ENCODE assay signal across 20 cellular contexts in the genomic region with DNA sequence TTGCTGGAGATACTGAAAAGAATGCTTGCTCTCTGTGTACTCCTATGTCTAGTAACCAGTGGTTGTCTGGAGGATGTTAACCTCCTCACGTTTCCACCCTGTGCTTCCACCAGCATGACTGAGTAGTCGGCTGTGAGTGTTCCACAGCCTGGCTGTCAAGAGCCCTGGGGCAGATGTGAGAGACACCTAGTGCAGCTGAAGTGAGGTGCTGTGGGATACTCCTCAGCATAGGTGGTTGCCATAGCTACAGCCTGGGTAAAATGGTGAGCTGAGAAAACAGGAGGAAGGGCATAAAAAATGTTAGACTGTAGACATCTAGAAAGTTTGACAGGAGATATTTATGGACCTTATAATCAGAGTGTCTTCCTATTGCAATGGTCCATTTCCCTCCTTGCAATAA. TPM values are rescaled to one million over a fixed set of nuclear protein-coding genes. Genes with fewer than 3 reads are reported as not detected.
"Had no signal": no experiment of that assay in that cellular context is flagged by ENCODE, and none has a peak within 500 bp of the region (broad histone marks: within the 10 kb centered on the region; RNA-seq: fewer than 3 reads in every experiment).

No MANE protein-coding gene starts in this region.

- H3K79me2 ChIP-seq: parathyroid adenoma had no signal

- H3K4me3 ChIP-seq: body of pancreas, lower lobe of right lung, thyroid gland, uterus had no signal

- H3K4me1 ChIP-seq: body of pancreas, lower lobe of right lung, parathyroid adenoma, thyroid gland, uterus had no signal

- H3K36me3 ChIP-seq: lower lobe of right lung, thyroid gland, uterus had no signal

- H3K27me3 ChIP-seq: body of pancreas, thyroid gland, uterus had no signal

- DNase-seq: activated CD4-positive, CD25-positive, alpha-beta regulatory T cell; activated effector memory CD4-positive, alpha-beta T cell treated with Interleukin-2 at 50 U/mL for 16 hours; activated T-cell treated with anti-CD3 and anti-CD28 coated beads, Interleukin-2, amount 50 U/mL, for 24 hours; amniotic stem cell; body of pancreas; cerebellar nuclear complex; effector memory CD8-positive, alpha-beta T cell; erythroblast; hypothalamus; lower lobe of right lung; naive thymus-derived CD4-positive, alpha-beta T cell; stimulated activated CD4-positive, alpha-beta T cell treated with anti-CD3 and anti-CD28 coated beads, Interleukin-4, amount 100 ng/mL, for 24 hours; thyroid gland; uterus had no signal

- H3K4me1 Mint-ChIP-seq: activated naive CD4-positive, alpha-beta T cell treated with anti-CD3 and anti-CD28 coated beads, Interleukin-2, amount 50 U/mL, for 24 hours; naive thymus-derived CD4-positive, alpha-beta T cell had no signal

- ATAC-seq: body of pancreas; effector memory CD8-positive, alpha-beta T cell; lower lobe of right lung; naive thymus-derived CD4-positive, alpha-beta T cell had no signal

- H3K9ac ChIP-seq: parathyroid adenoma had no signal

- H3K9me3 Mint-ChIP-seq: activated naive CD4-positive, alpha-beta T cell treated with anti-CD3 and anti-CD28 coated beads, Interleukin-2, amount 50 U/mL, for 24 hours; activated T-cell treated with anti-CD3 and anti-CD28 coated beads, Interleukin-2, amount 50 U/mL, for 24 hours; dendritic cell treated with granulocyte-macrophage colony-stimulating factor and Interleukin-4, amounts not matched to agents 40 ng/mL and 50 ng/mL, for 4 days; effector memory CD8-positive, alpha-beta T cell had no signal

- H2AFZ ChIP-seq: parathyroid adenoma had no signal

- H3K27ac ChIP-seq: body of pancreas, lower lobe of right lung, parathyroid adenoma, thyroid gland, uterus had no signal

- H3K27ac Mint-ChIP-seq: activated naive CD4-positive, alpha-beta T cell treated with anti-CD3 and anti-CD28 coated beads, Interleukin-2, amount 50 U/mL, for 24 hours; activated T-cell treated with anti-CD3 and anti-CD28 coated beads, Interleukin-2, amount 50 U/mL, for 24 hours; dendritic cell treated with granulocyte-macrophage colony-stimulating factor and Interleukin-4, amounts not matched to agents 40 ng/mL and 50 ng/mL, for 4 days; effector memory CD8-positive, alpha-beta T cell; naive thymus-derived CD4-positive, alpha-beta T cell had no signal

- H3K4me3 Mint-ChIP-seq: activated naive CD4-positive, alpha-beta T cell treated with anti-CD3 and anti-CD28 coated beads, Interleukin-2, amount 50 U/mL, for 24 hours; activated T-cell treated with anti-CD3 and anti-CD28 coated beads, Interleukin-2, amount 50 U/mL, for 24 hours; dendritic cell treated with granulocyte-macrophage colony-stimulating factor and Interleukin-4, amounts not matched to agents 40 ng/mL and 50 ng/mL, for 4 days; effector memory CD8-positive, alpha-beta T cell; naive thymus-derived CD4-positive, alpha-beta T cell had no signal

- H3K9me3 ChIP-seq: body of pancreas, lower lobe of right lung, thyroid gland, uterus had no signal

RNA-seq across cellular contexts. Expression of a gene that starts 15.8 kb away (rescaled TPM):
- total RNA-seq: body of pancreas; glomerular endothelial cell; mononuclear cell; naive thymus-derived CD4-positive, alpha-beta T cell; thyroid gland; uterus had no signal
- polyA plus RNA-seq: naive thymus-derived CD4-positive, alpha-beta T cell had no signal

RNA-seq across cellular contexts. Expression of a gene that starts 22.8 kb away (rescaled TPM):
- total RNA-seq: body of pancreas; glomerular endothelial cell; lower lobe of right lung; mononuclear cell; naive thymus-derived CD4-positive, alpha-beta T cell; renal cortical epithelial cell; thyroid gland; uterus had no signal
- polyA plus RNA-seq: naive thymus-derived CD4-positive, alpha-beta T cell had no signal

RNA-seq across cellular contexts. Expression of a gene that starts 46.1 kb away (rescaled TPM):
- total RNA-seq: body of pancreas; glomerular endothelial cell; lower lobe of right lung; mononuclear cell; naive thymus-derived CD4-positive, alpha-beta T cell; renal cortical epithelial cell; uterus had no signal
- polyA plus RNA-seq: naive thymus-derived CD4-positive, alpha-beta T cell had no signal

RNA-seq across cellular contexts. Expression of a gene that starts 46.3 kb away (rescaled TPM):
- total RNA-seq: body of pancreas; glomerular endothelial cell; lower lobe of right lung; mononuclear cell; naive thymus-derived CD4-positive, alpha-beta T cell; renal cortical epithelial cell; thyroid gland; uterus had no signal
- polyA plus RNA-seq: naive thymus-derived CD4-positive, alpha-beta T cell had no signal

RNA-seq across cellular contexts. Expression of a gene that starts 59.7 kb away (rescaled TPM):
- total RNA-seq: body of pancreas; glomerular endothelial cell; lower lobe of right lung; mononuclear cell; naive thymus-derived CD4-positive, alpha-beta T cell; renal cortical epithelial cell; thyroid gland; uterus had no signal
- polyA plus RNA-seq: naive thymus-derived CD4-positive, alpha-beta T cell had no signal
